In the genomic region with DNA sequence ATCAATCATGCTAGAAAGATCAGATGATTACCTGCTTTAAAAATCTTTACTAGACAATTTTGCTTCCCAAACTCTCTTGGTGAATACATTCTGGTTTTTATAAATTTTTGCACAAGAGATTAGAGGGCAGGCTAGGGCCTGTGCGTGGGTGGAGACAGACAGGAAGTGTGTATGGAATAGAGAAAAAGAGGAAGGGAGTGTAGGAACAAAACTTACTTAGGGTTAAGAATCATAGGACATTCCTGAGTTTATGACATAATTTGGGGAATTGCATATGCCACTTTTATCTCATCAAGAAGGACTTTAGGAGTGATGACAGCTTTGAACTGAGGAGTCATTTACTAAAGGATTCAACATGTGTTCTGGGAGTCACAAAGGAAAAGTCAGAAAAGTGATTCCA, we compare ENCODE assay signal across 13 cellular contexts. TPM values are rescaled to one million over a fixed set of nuclear protein-coding genes. Genes with fewer than 3 reads are reported as not detected.
A peak's percentile ranks its signal among the peaks of the same experiment; 100 is the strongest.
DNase-seq lines count a peak whose midpoint lies in the region; ATAC-seq and TF ChIP-seq lines count a peak whose summit lies in the region.
"Had no signal": no experiment of that assay in that cellular context is flagged by ENCODE, and none has a peak within 500 bp of the region (broad histone marks: within the 10 kb centered on the region; RNA-seq: fewer than 3 reads in every experiment).

No MANE protein-coding gene starts in this region.

- intact Hi-C loops in adrenal gland (cut with DNase I) (no loop called here), heart right ventricle (cut with DNase I) (loop anchor here in 1 of 10 donors (2.0 kb wide), 1 partner anchor 29 kb away; no protein-coding TSS in a partner anchor)

- H3K27ac ChIP-seq in adrenal gland (peak overlapping the region in 4 of 5 donors; percentile 8 to 76 (median 39)), heart right ventricle (peak overlapping the region; percentile 23 to 88 (median 64))

- peak overlapping the region; percentile 33 for H3K27ac Mint-ChIP-seq in progenitor cell of endocrine pancreas
- H3K27ac Mint-ChIP-seq: activated CD4-positive, alpha-beta T cell treated with anti-CD3 and anti-CD28 coated beads for 36 hours; activated naive CD8-positive, alpha-beta T cell treated with anti-CD3 and anti-CD28 coated beads for 36 hours had no signal

- no peak for TF ChIP-seq CTCF in AG10803 (conservative IDR thresholded peaks at IDR 0.05; ENCODE audit: low read length)
- TF ChIP-seq CTCF in adrenal gland (IDR thresholded peaks at IDR 0.05): no peak
- TF ChIP-seq CTCF in heart right ventricle (IDR thresholded peaks at IDR 0.05): no peak
- no peak for TF ChIP-seq CTCF in progenitor cell of endocrine pancreas (IDR thresholded peaks at IDR 0.05; ENCODE audit: unreplicated experiment)

- no peaks in the 10 kb centered on the region for H3K9me3 ChIP-seq in adrenal gland (replicated peaks in 1 of 3)
- no peaks in the 10 kb centered on the region for H3K9me3 ChIP-seq in heart right ventricle
- H3K9me3 ChIP-seq: HAP-1 had no signal

- H3K27me3 ChIP-seq in adrenal gland (no peaks in the 10 kb centered on the region), heart right ventricle (no peaks in the 10 kb centered on the region)

- H3K4me3 ChIP-seq in AG10803 (ENCODE audit: low read length) (no peak overlapping the region), adrenal gland (no peak overlapping the region), heart right ventricle (no peak overlapping the region)
- H3K4me3 ChIP-seq: HAP-1 had no signal

- peak; percentile 72 for DNase-seq in AG10803 (ENCODE audit: low read depth)
- peak in 2 of 7 donors; percentile 44 to 76 for DNase-seq in adrenal gland
- DNase-seq in heart right ventricle: peak in 1 of 2 donors; percentile 46
- no peak for DNase-seq in progenitor cell of endocrine pancreas (ENCODE audit: low spot score, unreplicated experiment)
- DNase-seq in NCI-H1436 treated with DMSO at 0.1 percent for 48 hours (lab: John Stamatoyannopoulos, UW): no peak
- DNase-seq in NCI-H1105 (lab: John Stamatoyannopoulos, UW): no peak
- DNase-seq in SKM-1 (lab: John Stamatoyannopoulos, UW; ENCODE audit: unreplicated experiment): no peak
- DNase-seq: activated CD4-positive, alpha-beta T cell treated with anti-CD3 and anti-CD28 coated beads for 36 hours; activated naive CD8-positive, alpha-beta T cell treated with anti-CD3 and anti-CD28 coated beads for 36 hours; NCI-H1417 had no signal

- H3K4me3 Mint-ChIP-seq in progenitor cell of endocrine pancreas (ENCODE audit: low read depth): no peak overlapping the region
- H3K4me3 Mint-ChIP-seq: activated CD4-positive, alpha-beta T cell treated with anti-CD3 and anti-CD28 coated beads for 36 hours; activated naive CD8-positive, alpha-beta T cell treated with anti-CD3 and anti-CD28 coated beads for 36 hours had no signal

- ATAC-seq in heart right ventricle (peak in 6 of 8 donors; percentile 24 to 64 (median 49)), GM19035 (IDR thresholded peaks at IDR 0.05; ENCODE audit: unreplicated experiment) (no peak)
- ATAC-seq: activated CD4-positive, alpha-beta T cell treated with anti-CD3 and anti-CD28 coated beads for 36 hours; Panc1 had no signal

- no peak for TF ChIP-seq POLR2A in adrenal gland (IDR thresholded peaks at IDR 0.05)

- peaks cover 0 to 9% of the 10 kb centered on the region in 2 donors for H3K4me1 ChIP-seq in adrenal gland (replicated peaks in 1 of 2)
- peaks cover 5 to 90% (median 70%) of the 10 kb centered on the region in 9 donors for H3K4me1 ChIP-seq in heart right ventricle
- H3K4me1 ChIP-seq: HAP-1 had no signal

- no peaks in the 10 kb centered on the region for H3K9me3 Mint-ChIP-seq in progenitor cell of endocrine pancreas (ENCODE audit: low read depth)
- H3K9me3 Mint-ChIP-seq: activated naive CD8-positive, alpha-beta T cell treated with anti-CD3 and anti-CD28 coated beads for 36 hours had no signal

- H3K4me1 Mint-ChIP-seq in progenitor cell of endocrine pancreas (ENCODE audit: low read depth): no peaks in the 10 kb centered on the region
- H3K4me1 Mint-ChIP-seq: activated CD4-positive, alpha-beta T cell treated with anti-CD3 and anti-CD28 coated beads for 36 hours; activated naive CD8-positive, alpha-beta T cell treated with anti-CD3 and anti-CD28 coated beads for 36 hours had no signal

- no peaks in the 10 kb centered on the region for H3K27me3 Mint-ChIP-seq in progenitor cell of endocrine pancreas

- 42 to 73% (median 60%) methylated on average over 1 of the region's 1 CpG for WGBS in adrenal gland, 4 donors
- 42 to 59% methylated on average over 1 of the region's 1 CpG for WGBS in heart right ventricle, 2 donors

- H3K36me3 ChIP-seq in adrenal gland (replicated peaks in 1 of 2) (peaks cover 0 to 8% of the 10 kb centered on the region in 2 donors), heart right ventricle (peaks cover 0 to 69% (median 14%) of the 10 kb centered on the region in 9 donors)

- H3K36me3 Mint-ChIP-seq in progenitor cell of endocrine pancreas (ENCODE audit: insufficient read depth): peaks cover 30% of the 10 kb centered on the region
- H3K36me3 Mint-ChIP-seq: activated naive CD8-positive, alpha-beta T cell treated with anti-CD3 and anti-CD28 coated beads for 36 hours had no signal

RNA-seq across cellular contexts. Expression of a gene that starts 31.3 kb away (rescaled TPM):
- total RNA-seq in adrenal gland (100 to 1,000 TPM in 1 of 8 donors, 10 to 100 TPM in 7; 48.6 to 114 (median 85.6) TPM), heart right ventricle (10 to 100 TPM; 33.3 to 84.8 (median 52.7) TPM), progenitor cell of endocrine pancreas (275 and 307 TPM in 2 replicates)
- polyA plus RNA-seq in adrenal gland (100 to 1,000 TPM in 2 of 3 donors, 10 to 100 TPM in 1; 73.6 to 164 (median 144) TPM), heart right ventricle (100 to 1,000 TPM in 1 of 2 donors, 10 to 100 TPM in 1; 84.0 to 145 TPM)
